Comparison of ENCODE assay signal across 8 cellular contexts in genomic region chr9:75891277-75892167, GRCh38. TPM values are rescaled to one million over a fixed set of nuclear protein-coding genes. Genes with fewer than 3 reads are reported as not detected.
DNase-seq lines count a peak whose midpoint lies in the region; ATAC-seq, FAIRE-seq and TF ChIP-seq lines count a peak whose summit lies in the region.

No MANE protein-coding gene starts in this region.

- ATAC-seq in GM21367 (IDR thresholded peaks at IDR 0.05; ENCODE audit: unreplicated experiment), result peak; percentile 11

- H3K27me3 ChIP-seq in kidney epithelial cell (ENCODE audit: control insufficient read depth, insufficient read depth, low read length), result no peaks in the 10 kb centered on the region

- FAIRE-seq in H54 (lab: Jason Lieb, UNC), result no peak

- DNase-seq in SW480 (ENCODE audit: low spot score) (peak; percentile 63), caudate nucleus (lab: John Stamatoyannopoulos, UW) (peak in 27 of 61 donors; percentile 2 to 50 (median 31)), kidney epithelial cell (ENCODE audit: low read depth) (no peak), DMS 273 (lab: John Stamatoyannopoulos, UW; ENCODE audit: unreplicated experiment) (no peak), NCI-H524 treated with DMSO at 0.1 percent for 48 hours (lab: John Stamatoyannopoulos, UW) (no peak), H54 (ENCODE audit: insufficient read length, low spot score) (no peak)
- peak in 2 of 3 donors; percentile 7 to 27 for DNase-seq in stimulated activated CD4-positive, alpha-beta T cell treated with anti-CD3 and anti-CD28 coated beads, Interleukin-12 subunit alpha, Interleukin-12 subunit beta, amount 100 ng/mL, for 48 hours (ENCODE audit: low read depth in 2 of 3, low spot score in 1 of 3)

- H3K4me3 ChIP-seq in kidney epithelial cell (ENCODE audit: low read depth, low read length), result peak overlapping the region; percentile 81

- H3K27ac ChIP-seq in caudate nucleus (ENCODE audit: low read depth, low read length), result peak overlapping the region; percentile 18

- TF ChIP-seq CTCF in kidney epithelial cell (IDR thresholded peaks at IDR 0.05; ENCODE audit: insufficient read depth, low read length, poor library complexity, severe bottlenecking), result no peak

- no peaks in the 10 kb centered on the region for H3K36me3 ChIP-seq in kidney epithelial cell (ENCODE audit: control insufficient read depth, insufficient read depth, low read length)

- TF ChIP-seq POLR2A in H54 (IDR thresholded peaks at IDR 0.05; ENCODE audit: low read depth, low read length), result no peak

RNA-seq across cellular contexts. Expression of gene PCSK5, which starts 1.0 kb away (rescaled TPM):
- 2.3 and 3.8 TPM in 2 replicates for total RNA-seq in kidney epithelial cell

Comparison
In these comparisons a context has a peak if more than half of its experiments do, and no peak if none do; other contexts are left out.
1. DNase-seq: peak in SW480 (single experiment) and stimulated activated CD4-positive, alpha-beta T cell treated with anti-CD3 and anti-CD28 coated beads, Interleukin-12 subunit alpha, Interleukin-12 subunit beta, amount 100 ng/mL, for 48 hours (2 of 3); none in kidney epithelial cell (single experiment), DMS 273 (single experiment), NCI-H524 treated with DMSO at 0.1 percent for 48 hours (single experiment) and H54 (single experiment).